Comparison of ENCODE assay signal across 8 cellular contexts in the genomic region with DNA sequence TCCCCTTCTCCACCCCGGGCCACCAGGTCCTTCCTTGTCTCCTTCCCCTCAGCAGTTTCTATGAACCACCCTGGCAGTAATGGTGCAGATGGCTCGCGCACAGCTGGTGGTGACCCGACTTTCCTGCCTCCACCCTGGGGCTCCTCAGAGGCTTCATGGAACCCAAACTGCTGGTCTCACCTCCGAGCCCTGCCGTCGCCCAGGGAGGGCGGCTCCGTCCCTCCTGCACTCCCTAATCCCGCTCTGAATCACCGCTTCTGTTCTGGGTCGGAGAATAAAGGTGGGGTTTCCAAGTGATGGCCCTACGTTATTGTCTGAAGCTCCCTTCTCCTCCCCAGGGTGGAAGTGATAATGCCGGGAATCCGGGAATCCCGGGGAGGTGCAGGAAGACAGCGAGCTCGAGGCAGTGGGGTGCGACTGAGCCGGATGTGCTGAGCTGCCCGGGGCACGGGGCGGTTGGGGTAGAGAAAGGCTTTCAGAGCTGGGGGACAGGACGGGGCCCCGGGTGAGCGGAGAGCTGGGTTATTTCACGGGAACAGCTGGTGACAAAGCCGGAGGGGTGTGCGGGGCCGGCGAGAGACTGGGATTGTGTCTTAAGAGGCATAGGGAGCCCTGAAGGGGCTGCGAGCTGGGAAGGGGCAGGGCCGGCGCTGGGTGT. TPM values are rescaled to one million over a fixed set of nuclear protein-coding genes. Genes with fewer than 3 reads are reported as not detected.
DNase-seq lines count a peak whose midpoint lies in the region; ATAC-seq and TF ChIP-seq lines count a peak whose summit lies in the region.

No MANE protein-coding gene starts in this region.

- H3K4me1 Mint-ChIP-seq in CD14-positive monocyte: peaks cover 13% of the 10 kb centered on the region
- H3K4me1 Mint-ChIP-seq in nephron progenitor cell: peaks cover 25% of the 10 kb centered on the region

- no peak for ATAC-seq in GM19324 (IDR thresholded peaks at IDR 0.05; ENCODE audit: low FRiP score, unreplicated experiment)

- no peak for TF ChIP-seq CTCF in CD14-positive monocyte (IDR thresholded peaks at IDR 0.05)
- no peak for TF ChIP-seq CTCF in nephron progenitor cell (IDR thresholded peaks at IDR 0.05)

- H3K27ac ChIP-seq in epithelial cell of prostate: peak overlapping the region; percentile 43

- H3K36me3 Mint-ChIP-seq in CD14-positive monocyte (peaks cover 0 to 3% of the 10 kb centered on the region in 2 donors), nephron progenitor cell (ENCODE audit: low read depth) (peaks cover 14% of the 10 kb centered on the region)

- peak overlapping the region; percentile 71 to 88 for H3K4me3 Mint-ChIP-seq in CD14-positive monocyte
- H3K4me3 Mint-ChIP-seq in nephron progenitor cell: peak overlapping the region; percentile 80

- no peak for DNase-seq in CD14-positive monocyte (ENCODE audit: low spot score)
- peak; percentile 27 for DNase-seq in MV-4-11 (lab: John Stamatoyannopoulos, UW)
- no peak for DNase-seq in epithelial cell of prostate (ENCODE audit: low read depth, low spot score)
- DNase-seq in nephron progenitor cell: no peak
- no peak for DNase-seq in anterior cingulate cortex (lab: John Stamatoyannopoulos, UW)
- DNase-seq in NCI-H2029 (lab: John Stamatoyannopoulos, UW): no peak
- DNase-seq in NCI-H1105 treated with DMSO at 0.1 percent for 48 hours (lab: John Stamatoyannopoulos, UW): no peak

- H3K27ac Mint-ChIP-seq in CD14-positive monocyte (peak overlapping the region in 3 of 7 donors; percentile 20 to 46 (median 23)), nephron progenitor cell (no peak overlapping the region)

- peaks cover 21 to 43% (median 37%) of the 10 kb centered on the region in 3 donors for H3K27me3 Mint-ChIP-seq in CD14-positive monocyte (ENCODE audit: low read depth in 3 of 3)
- peaks cover 62% of the 10 kb centered on the region for H3K27me3 Mint-ChIP-seq in nephron progenitor cell (ENCODE audit: low read depth, poor library complexity)

- intact Hi-C loops in CD14-positive monocyte (cut with micrococcal nuclease): no loop called here

- H3K9me3 Mint-ChIP-seq in CD14-positive monocyte: peaks cover 0 to 11% (median 0%) of the 10 kb centered on the region in 7 donors
- H3K9me3 Mint-ChIP-seq in nephron progenitor cell: peaks cover 7% of the 10 kb centered on the region

RNA-seq across cellular contexts. Expression of gene FUT2, which starts 0.7 kb away (rescaled TPM):
- not detected for polyA plus RNA-seq in CD14-positive monocyte

RNA-seq across cellular contexts. Expression of gene MAMSTR, which starts 23.0 kb away (rescaled TPM):
- polyA plus RNA-seq in CD14-positive monocyte: not detected

RNA-seq across cellular contexts. Expression of gene NTN5, which starts 23.7 kb away (rescaled TPM):
- not detected for polyA plus RNA-seq in CD14-positive monocyte

RNA-seq across cellular contexts. Expression of gene RASIP1, which starts 43.9 kb away (rescaled TPM):
- not detected for polyA plus RNA-seq in CD14-positive monocyte

RNA-seq across cellular contexts. Expression of gene IZUMO1, which starts 50.2 kb away (rescaled TPM):
- not detected for polyA plus RNA-seq in CD14-positive monocyte
